Comparison of ENCODE assay signal across 24 cellular contexts in the genomic region with DNA sequence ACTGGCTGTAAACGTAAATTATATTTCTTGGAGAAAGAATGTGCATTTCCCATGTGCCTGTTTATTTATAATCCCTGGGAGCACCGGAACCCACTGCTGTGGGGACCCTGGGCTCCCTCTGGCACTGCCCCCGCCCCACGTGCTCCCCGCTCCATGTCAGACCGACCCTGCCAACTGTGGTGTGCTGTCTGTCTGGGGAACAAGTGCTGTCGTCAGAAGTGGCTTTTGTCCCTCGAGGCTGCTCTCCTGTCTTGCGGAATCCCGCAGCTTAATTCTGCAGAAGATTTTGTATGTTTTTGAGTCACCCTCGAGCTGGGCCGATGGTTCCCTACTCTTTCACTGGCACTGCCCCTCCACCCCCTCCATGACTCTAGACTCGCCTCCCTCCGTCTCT. TPM values are rescaled to one million over a fixed set of nuclear protein-coding genes. Genes with fewer than 3 reads are reported as not detected.
DNase-seq lines count a peak whose midpoint lies in the region; ATAC-seq and TF ChIP-seq lines count a peak whose summit lies in the region.
"Had no signal": no experiment of that assay in that cellular context is flagged by ENCODE, and none has a peak within 500 bp of the region (broad histone marks: within the 10 kb centered on the region; RNA-seq: fewer than 3 reads in every experiment).

No MANE protein-coding gene starts in this region.

- H3K27ac ChIP-seq in BLaER1: no peak overlapping the region
- peak overlapping the region; percentile 18; the same call in 1 of the 2 replicates for H3K27ac ChIP-seq in VCaP
- H3K27ac ChIP-seq in stomach smooth muscle (ENCODE audit: low read length): peak overlapping the region; percentile 99
- H3K27ac ChIP-seq: brain microvascular endothelial cell, C4-2B, thyroid gland had no signal

- peaks cover 19% of the 10 kb centered on the region for H4K20me1 ChIP-seq in BLaER1

- H3K27me3 ChIP-seq in BLaER1: peaks cover 47% of the 10 kb centered on the region
- peaks cover 0 to 2% of the 10 kb centered on the region in 2 donors for H3K27me3 ChIP-seq in stomach smooth muscle (ENCODE audit: control insufficient read depth in 1 of 2, insufficient read depth in 2 of 2, low read length in 2 of 2)

- H3K4me3 ChIP-seq in BLaER1 (peak overlapping the region; percentile 10; the same call in 1 of the 2 replicates), stomach smooth muscle (ENCODE audit: low read length in 2 of 2) (peak overlapping the region; percentile 46 to 74)
- H3K4me3 ChIP-seq: lung, thyroid gland had no signal

- DNase-seq in naive B cell: no peak
- DNase-seq in activated CD8-positive, alpha-beta memory T cell treated with anti-CD3 and anti-CD28 coated beads, Interleukin-2, amount 50 U/mL, for 4 hours: no peak
- DNase-seq: activated CD8-positive, alpha-beta T cell treated with anti-CD3 and anti-CD28 coated beads, Interleukin-2, amount 10 ng/mL, durations not matched to agents 7 days and 5 days; activated gamma-delta T cell; activated T-cell treated with anti-CD3 and anti-CD28 coated beads for 4 hours; brain microvascular endothelial cell; effector memory CD4-positive, alpha-beta T cell; KG1; MM.1S; NCI-H1436; NCI-H446 treated with DMSO at 0.1 percent for 48 hours; stimulated activated naive CD8-positive, alpha-beta T cell treated with anti-CD3 and anti-CD28 coated beads, Interleukin-15, Interleukin-2, amounts not matched to agents 100 U/mL and 50 U/mL, for 24 hours; T-helper 2 cell; thyroid gland had no signal

- peaks cover 69% of the 10 kb centered on the region for H3K4me1 ChIP-seq in BLaER1
- H3K4me1 ChIP-seq in stomach smooth muscle (ENCODE audit: control insufficient read depth, insufficient read depth, low read length): peaks cover 54% of the 10 kb centered on the region

- no peak overlapping the region for H3K27ac Mint-ChIP-seq in naive B cell
- H3K27ac Mint-ChIP-seq: activated CD8-positive, alpha-beta T cell treated with anti-CD3 and anti-CD28 coated beads, Interleukin-2, amount 10 ng/mL, durations not matched to agents 7 days and 5 days; progenitor cell of endocrine pancreas had no signal

- no peaks in the 10 kb centered on the region for H3K9me3 Mint-ChIP-seq in naive B cell

- H3K9me3 ChIP-seq in BLaER1 (no peaks in the 10 kb centered on the region), stomach smooth muscle (ENCODE audit: control insufficient read depth in 2 of 2, low read length in 2 of 2) (no peaks in the 10 kb centered on the region)
- H3K9me3 ChIP-seq: thyroid gland had no signal

- no peaks in the 10 kb centered on the region for H3K36me3 Mint-ChIP-seq in naive B cell

- ATAC-seq in naive B cell (ENCODE audit: low read depth in 2 of 2) (no peak), HG03457 (IDR thresholded peaks at IDR 0.05; ENCODE audit: unreplicated experiment) (no peak), HG02885 (IDR thresholded peaks at IDR 0.05; ENCODE audit: poor library complexity, unreplicated experiment) (no peak)
- ATAC-seq: activated CD8-positive, alpha-beta T cell treated with anti-CD3 and anti-CD28 coated beads, Interleukin-2, amount 10 ng/mL, durations not matched to agents 7 days and 5 days; HCT116; stimulated activated naive CD8-positive, alpha-beta T cell treated with anti-CD3 and anti-CD28 coated beads, Interleukin-15, Interleukin-2, amounts not matched to agents 100 U/mL and 50 U/mL, for 24 hours had no signal

- H3K9ac ChIP-seq in BLaER1 (no peak overlapping the region; the same call in 1 of the 2 replicates), stomach smooth muscle (ENCODE audit: low read length in 2 of 2) (peak overlapping the region; percentile 68 to 86)

- no peaks in the 10 kb centered on the region for H3K36me3 ChIP-seq in BLaER1
- H3K36me3 ChIP-seq in stomach smooth muscle (ENCODE audit: control insufficient read depth in 2 of 2, insufficient read depth in 2 of 2, low read length in 2 of 2): no peaks in the 10 kb centered on the region
- H3K36me3 ChIP-seq: brain microvascular endothelial cell, thyroid gland had no signal

- peaks cover 5 to 11% (median 8%) of the 10 kb centered on the region in 3 donors for H3K4me1 Mint-ChIP-seq in naive B cell

- peaks cover 23 to 73% (median 62%) of the 10 kb centered on the region in 3 donors for H3K27me3 Mint-ChIP-seq in naive B cell

- H3K4me2 ChIP-seq in BLaER1: peak overlapping the region; percentile 90

- no peak for TF ChIP-seq CTCF in VCaP (conservative IDR thresholded peaks at IDR 0.05)

- H3K4me3 Mint-ChIP-seq in naive B cell: peak overlapping the region in 6 of 8 donors; percentile 3 to 62 (median 34)

RNA-seq across cellular contexts. Expression of gene LRRC10B, which starts 2.4 kb away (rescaled TPM):
- polyA plus RNA-seq in naive B cell (ENCODE audit: low read depth in 6 of 6): under 1 TPM in 1 of 6 donors, not detected in 5; 0.12 TPM
- polyA plus RNA-seq: AG04450 had no signal
